In genomic region chr10:132199268-132199853, GRCh38 we compare ENCODE assay signal across 23 cellular contexts. TPM values are rescaled to one million over a fixed set of nuclear protein-coding genes. Genes with fewer than 3 reads are reported as not detected.
"Had no signal": no experiment of that assay in that cellular context is flagged by ENCODE, and none has a peak within 500 bp of the region (broad histone marks: within the 10 kb centered on the region; RNA-seq: fewer than 3 reads in every experiment).

No MANE protein-coding gene starts in this region.

- H3K9me3 ChIP-seq: SJSA1 had no signal

- H3K4me1 ChIP-seq: SJSA1 had no signal

- H3K27ac ChIP-seq: SJSA1, VCaP had no signal

- DNase-seq: activated CD4-positive, alpha-beta memory T cell treated with anti-CD3 and anti-CD28 coated beads, Interleukin-2, amount 10 ng/mL, durations not matched to agents 7 days and 5 days; activated CD4-positive, alpha-beta T cell treated with anti-CD3 and anti-CD28 coated beads, Interleukin-2, amount 50 U/mL, for 1 hour; activated CD4-positive, CD25-positive, alpha-beta regulatory T cell; activated CD8-positive, alpha-beta memory T cell treated with anti-CD3 and anti-CD28 coated beads, Interleukin-2, amount 50 U/mL, for 48 hours; activated effector memory CD4-positive, alpha-beta T cell treated with Interleukin-2 at 50 U/mL for 16 hours; activated naive CD4-positive, alpha-beta T cell; activated T-cell treated with anti-CD3 and anti-CD28 coated beads, Interleukin-2, amount 50 U/mL, for 1 hour; caudate nucleus; Karpas-422; MM.1S; NCI-H1105 treated with DMSO at 0.1 percent for 48 hours; NCI-H1436 treated with DMSO at 0.1 percent for 48 hours; NCI-H1930; NCI-H2171; NCI-H2227 treated with DMSO at 0.1 percent for 48 hours; NCI-H446 treated with DMSO at 0.1 percent for 48 hours; NCI-H524 treated with DMSO at 0.1 percent for 48 hours; NCI-H774; SHP77; T-helper 17 cell had no signal

- ATAC-seq: T-helper 17 cell had no signal

- H3K4me3 ChIP-seq: SJSA1 had no signal

- H3K36me3 ChIP-seq: SJSA1 had no signal

- H3K27me3 ChIP-seq: SJSA1 had no signal

RNA-seq across cellular contexts. Expression of gene DPYSL4, which starts 12.6 kb away (rescaled TPM):
- total RNA-seq: OCI-LY7 had no signal
